ENCODE assay signal across 1 cellular context in genomic region chr21:33980276-33980916, GRCh38.
A peak's percentile ranks its signal among the peaks of the same experiment; 100 is the strongest.
TF ChIP-seq lines count a peak whose summit lies in the region.

No MANE protein-coding gene starts in this region.

TF ChIP-seq in HepG2, 621 proteins besides CTCF, POLR2A, EP300 and RAD21 (continued from another document and continues in another):
- TF ChIP-seq, protein P1, sequence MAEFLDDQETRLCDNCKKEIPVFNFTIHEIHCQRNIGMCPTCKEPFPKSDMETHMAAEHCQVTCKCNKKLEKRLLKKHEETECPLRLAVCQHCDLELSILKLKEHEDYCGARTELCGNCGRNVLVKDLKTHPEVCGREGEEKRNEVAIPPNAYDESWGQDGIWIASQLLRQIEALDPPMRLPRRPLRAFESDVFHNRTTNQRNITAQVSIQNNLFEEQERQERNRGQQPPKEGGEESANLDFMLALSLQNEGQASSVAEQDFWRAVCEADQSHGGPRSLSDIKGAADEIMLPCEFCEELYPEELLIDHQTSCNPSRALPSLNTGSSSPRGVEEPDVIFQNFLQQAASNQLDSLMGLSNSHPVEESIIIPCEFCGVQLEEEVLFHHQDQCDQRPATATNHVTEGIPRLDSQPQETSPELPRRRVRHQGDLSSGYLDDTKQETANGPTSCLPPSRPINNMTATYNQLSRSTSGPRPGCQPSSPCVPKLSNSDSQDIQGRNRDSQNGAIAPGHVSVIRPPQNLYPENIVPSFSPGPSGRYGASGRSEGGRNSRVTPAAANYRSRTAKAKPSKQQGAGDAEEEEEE (CRISPR knock-in tag; IDR thresholded peaks at IDR 0.05; ENCODE audit: borderline replicate concordance): no peak
- TF ChIP-seq SMAD9 (CRISPR knock-in tag; IDR thresholded peaks at IDR 0.05): no peak
- no peak for TF ChIP-seq RELA (CRISPR knock-in tag; IDR thresholded peaks at IDR 0.05)
- TF ChIP-seq IRF2 (CRISPR knock-in tag; IDR thresholded peaks at IDR 0.05): peak; percentile 46; the same call in 1 of the 2 replicates
- no peak for TF ChIP-seq PHF20 (CRISPR knock-in tag; IDR thresholded peaks at IDR 0.05)
- no peak for TF ChIP-seq HDAC6 (IDR thresholded peaks at IDR 0.05; ENCODE audit: low read depth, low read length)
- 0 out of 2 replicates have a peak, but pooled peaks have one; percentile 23 for TF ChIP-seq BHLHE40 (IDR thresholded peaks at IDR 0.05; ENCODE audit: low read length)
- TF ChIP-seq, protein P2, sequence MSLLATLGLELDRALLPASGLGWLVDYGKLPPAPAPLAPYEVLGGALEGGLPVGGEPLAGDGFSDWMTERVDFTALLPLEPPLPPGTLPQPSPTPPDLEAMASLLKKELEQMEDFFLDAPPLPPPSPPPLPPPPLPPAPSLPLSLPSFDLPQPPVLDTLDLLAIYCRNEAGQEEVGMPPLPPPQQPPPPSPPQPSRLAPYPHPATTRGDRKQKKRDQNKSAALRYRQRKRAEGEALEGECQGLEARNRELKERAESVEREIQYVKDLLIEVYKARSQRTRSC (CRISPR knock-in tag; IDR thresholded peaks at IDR 0.05; ENCODE audit: low read depth): no peak
- no peak for TF ChIP-seq ZNF510 (CRISPR knock-in tag; IDR thresholded peaks at IDR 0.05; ENCODE audit: low read depth)
- TF ChIP-seq, protein P3, sequence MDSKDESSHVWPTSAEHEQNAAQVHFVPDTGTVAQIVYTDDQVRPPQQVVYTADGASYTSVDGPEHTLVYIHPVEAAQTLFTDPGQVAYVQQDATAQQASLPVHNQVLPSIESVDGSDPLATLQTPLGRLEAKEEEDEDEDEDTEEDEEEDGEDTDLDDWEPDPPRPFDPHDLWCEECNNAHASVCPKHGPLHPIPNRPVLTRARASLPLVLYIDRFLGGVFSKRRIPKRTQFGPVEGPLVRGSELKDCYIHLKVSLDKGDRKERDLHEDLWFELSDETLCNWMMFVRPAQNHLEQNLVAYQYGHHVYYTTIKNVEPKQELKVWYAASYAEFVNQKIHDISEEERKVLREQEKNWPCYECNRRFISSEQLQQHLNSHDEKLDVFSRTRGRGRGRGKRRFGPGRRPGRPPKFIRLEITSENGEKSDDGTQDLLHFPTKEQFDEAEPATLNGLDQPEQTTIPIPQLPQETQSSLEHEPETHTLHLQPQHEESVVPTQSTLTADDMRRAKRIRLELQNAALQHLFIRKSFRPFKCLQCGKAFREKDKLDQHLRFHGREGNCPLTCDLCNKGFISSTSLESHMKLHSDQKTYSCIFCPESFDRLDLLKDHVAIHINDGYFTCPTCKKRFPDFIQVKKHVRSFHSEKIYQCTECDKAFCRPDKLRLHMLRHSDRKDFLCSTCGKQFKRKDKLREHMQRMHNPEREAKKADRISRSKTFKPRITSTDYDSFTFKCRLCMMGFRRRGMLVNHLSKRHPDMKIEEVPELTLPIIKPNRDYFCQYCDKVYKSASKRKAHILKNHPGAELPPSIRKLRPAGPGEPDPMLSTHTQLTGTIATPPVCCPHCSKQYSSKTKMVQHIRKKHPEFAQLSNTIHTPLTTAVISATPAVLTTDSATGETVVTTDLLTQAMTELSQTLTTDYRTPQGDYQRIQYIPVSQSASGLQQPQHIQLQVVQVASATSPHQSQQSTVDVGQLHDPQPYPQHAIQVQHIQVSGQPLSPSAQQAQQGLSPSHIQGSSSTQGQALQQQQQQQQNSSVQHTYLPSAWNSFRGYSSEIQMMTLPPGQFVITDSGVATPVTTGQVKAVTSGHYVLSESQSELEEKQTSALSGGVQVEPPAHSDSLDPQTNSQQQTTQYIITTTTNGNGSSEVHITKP (CRISPR knock-in tag; IDR thresholded peaks at IDR 0.05; ENCODE audit: low read depth): 0 out of 2 replicates have a peak, but pooled peaks have one; percentile 25
- TF ChIP-seq, protein P4, sequence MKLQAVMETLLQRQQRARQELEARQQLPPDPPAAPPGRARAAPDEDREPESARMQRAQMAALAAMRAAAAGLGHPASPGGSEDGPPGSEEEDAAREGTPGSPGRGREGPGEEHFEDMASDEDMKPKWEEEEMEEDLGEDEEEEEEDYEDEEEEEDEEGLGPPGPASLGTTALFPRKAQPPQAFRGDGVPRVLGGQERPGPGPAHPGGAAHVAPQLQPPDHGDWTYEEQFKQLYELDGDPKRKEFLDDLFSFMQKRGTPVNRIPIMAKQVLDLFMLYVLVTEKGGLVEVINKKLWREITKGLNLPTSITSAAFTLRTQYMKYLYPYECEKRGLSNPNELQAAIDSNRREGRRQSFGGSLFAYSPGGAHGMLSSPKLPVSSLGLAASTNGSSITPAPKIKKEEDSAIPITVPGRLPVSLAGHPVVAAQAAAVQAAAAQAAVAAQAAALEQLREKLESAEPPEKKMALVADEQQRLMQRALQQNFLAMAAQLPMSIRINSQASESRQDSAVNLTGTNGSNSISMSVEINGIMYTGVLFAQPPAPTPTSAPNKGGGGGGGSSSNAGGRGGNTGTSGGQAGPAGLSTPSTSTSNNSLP (IDR thresholded peaks at IDR 0.05; ENCODE audit: low read depth, low read length): no peak
- TF ChIP-seq SRY (CRISPR knock-in tag; IDR thresholded peaks at IDR 0.05): no peak
- no peak for TF ChIP-seq FIP1L1 (IDR thresholded peaks at IDR 0.05; ENCODE audit: borderline replicate concordance, insufficient read depth, low read depth, low read length)
- TF ChIP-seq POLR2G (IDR thresholded peaks at IDR 0.05; ENCODE audit: low read depth, low read length): no peak
- peak; percentile 30; the same call in 1 of the 2 replicates for TF ChIP-seq SALL1 (CRISPR knock-in tag; IDR thresholded peaks at IDR 0.05)
- TF ChIP-seq, protein P5, sequence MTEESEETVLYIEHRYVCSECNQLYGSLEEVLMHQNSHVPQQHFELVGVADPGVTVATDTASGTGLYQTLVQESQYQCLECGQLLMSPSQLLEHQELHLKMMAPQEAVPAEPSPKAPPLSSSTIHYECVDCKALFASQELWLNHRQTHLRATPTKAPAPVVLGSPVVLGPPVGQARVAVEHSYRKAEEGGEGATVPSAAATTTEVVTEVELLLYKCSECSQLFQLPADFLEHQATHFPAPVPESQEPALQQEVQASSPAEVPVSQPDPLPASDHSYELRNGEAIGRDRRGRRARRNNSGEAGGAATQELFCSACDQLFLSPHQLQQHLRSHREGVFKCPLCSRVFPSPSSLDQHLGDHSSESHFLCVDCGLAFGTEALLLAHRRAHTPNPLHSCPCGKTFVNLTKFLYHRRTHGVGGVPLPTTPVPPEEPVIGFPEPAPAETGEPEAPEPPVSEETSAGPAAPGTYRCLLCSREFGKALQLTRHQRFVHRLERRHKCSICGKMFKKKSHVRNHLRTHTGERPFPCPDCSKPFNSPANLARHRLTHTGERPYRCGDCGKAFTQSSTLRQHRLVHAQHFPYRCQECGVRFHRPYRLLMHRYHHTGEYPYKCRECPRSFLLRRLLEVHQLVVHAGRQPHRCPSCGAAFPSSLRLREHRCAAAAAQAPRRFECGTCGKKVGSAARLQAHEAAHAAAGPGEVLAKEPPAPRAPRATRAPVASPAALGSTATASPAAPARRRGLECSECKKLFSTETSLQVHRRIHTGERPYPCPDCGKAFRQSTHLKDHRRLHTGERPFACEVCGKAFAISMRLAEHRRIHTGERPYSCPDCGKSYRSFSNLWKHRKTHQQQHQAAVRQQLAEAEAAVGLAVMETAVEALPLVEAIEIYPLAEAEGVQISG (CRISPR knock-in tag; IDR thresholded peaks at IDR 0.05): peak; percentile 27; the same call in 1 of the 2 replicates
- peak; percentile 51 for TF ChIP-seq HNF4A (CRISPR knock-in tag; IDR thresholded peaks at IDR 0.05)
- TF ChIP-seq ZBTB3 (CRISPR knock-in tag; IDR thresholded peaks at IDR 0.05; ENCODE audit: borderline replicate concordance, low read depth): no peak
- TF ChIP-seq THAP11 (CRISPR knock-in tag; IDR thresholded peaks at IDR 0.05): peak; percentile 53; the same call in 1 of the 2 replicates
- TF ChIP-seq NCOR1 (IDR thresholded peaks at IDR 0.05; ENCODE audit: borderline replicate concordance, low read length): no peak
- peak; percentile 84 for TF ChIP-seq ELF3 (CRISPR knock-in tag; IDR thresholded peaks at IDR 0.05)
- TF ChIP-seq RFXAP (CRISPR knock-in tag; IDR thresholded peaks at IDR 0.05; ENCODE audit: borderline replicate concordance): no peak
- no peak for TF ChIP-seq UBTF (CRISPR knock-in tag; IDR thresholded peaks at IDR 0.05)
- no peak for TF ChIP-seq ZNF44 (CRISPR knock-in tag; IDR thresholded peaks at IDR 0.05)
- TF ChIP-seq, protein P6, sequence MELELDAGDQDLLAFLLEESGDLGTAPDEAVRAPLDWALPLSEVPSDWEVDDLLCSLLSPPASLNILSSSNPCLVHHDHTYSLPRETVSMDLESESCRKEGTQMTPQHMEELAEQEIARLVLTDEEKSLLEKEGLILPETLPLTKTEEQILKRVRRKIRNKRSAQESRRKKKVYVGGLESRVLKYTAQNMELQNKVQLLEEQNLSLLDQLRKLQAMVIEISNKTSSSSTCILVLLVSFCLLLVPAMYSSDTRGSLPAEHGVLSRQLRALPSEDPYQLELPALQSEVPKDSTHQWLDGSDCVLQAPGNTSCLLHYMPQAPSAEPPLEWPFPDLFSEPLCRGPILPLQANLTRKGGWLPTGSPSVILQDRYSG (CRISPR knock-in tag; IDR thresholded peaks at IDR 0.05): no peak
- TF ChIP-seq PBX2 (CRISPR knock-in tag; IDR thresholded peaks at IDR 0.05): no peak
- TF ChIP-seq CCAR2 (optimal IDR thresholded peaks at IDR 0.05; ENCODE audit: low read depth, low read length): no peak
- TF ChIP-seq SRSF4 (IDR thresholded peaks at IDR 0.05; ENCODE audit: low read depth, low read length, poor library complexity, severe bottlenecking): no peak
- no peak for TF ChIP-seq ZNF234 (CRISPR knock-in tag; conservative IDR thresholded peaks at IDR 0.05)
- TF ChIP-seq ATF3 (CRISPR knock-in tag; IDR thresholded peaks at IDR 0.05): peak; percentile 35; the same call in 1 of the 2 replicates
- no peak for TF ChIP-seq HNF1B (CRISPR knock-in tag; IDR thresholded peaks at IDR 0.05)
- no peak for TF ChIP-seq CENPX (CRISPR knock-in tag; IDR thresholded peaks at IDR 0.05)
- no peak for TF ChIP-seq MEIS2 (CRISPR knock-in tag; IDR thresholded peaks at IDR 0.05)
- no peak for TF ChIP-seq SMAD1 (CRISPR knock-in tag; IDR thresholded peaks at IDR 0.05; ENCODE audit: borderline replicate concordance, low read depth)
- TF ChIP-seq ZNF792 (CRISPR knock-in tag; IDR thresholded peaks at IDR 0.05): peak; percentile 62; the same call in 1 of the 2 replicates
- no peak for TF ChIP-seq ZNF275 (CRISPR knock-in tag; IDR thresholded peaks at IDR 0.05; ENCODE audit: borderline replicate concordance)
- TF ChIP-seq ZNF143 (CRISPR knock-in tag; IDR thresholded peaks at IDR 0.05): no peak
- TF ChIP-seq HIC2 (CRISPR knock-in tag; IDR thresholded peaks at IDR 0.05; ENCODE audit: low read depth): no peak
- no peak for TF ChIP-seq ZNF562 (CRISPR knock-in tag; IDR thresholded peaks at IDR 0.05; ENCODE audit: borderline replicate concordance)
- no peak for TF ChIP-seq ZSCAN20 (CRISPR knock-in tag; IDR thresholded peaks at IDR 0.05; ENCODE audit: borderline replicate concordance)
- no peak for TF ChIP-seq ZKSCAN8 (CRISPR knock-in tag; IDR thresholded peaks at IDR 0.05; ENCODE audit: borderline replicate concordance)
